Comparison of ENCODE assay signal across 16 cellular contexts in the genomic region with DNA sequence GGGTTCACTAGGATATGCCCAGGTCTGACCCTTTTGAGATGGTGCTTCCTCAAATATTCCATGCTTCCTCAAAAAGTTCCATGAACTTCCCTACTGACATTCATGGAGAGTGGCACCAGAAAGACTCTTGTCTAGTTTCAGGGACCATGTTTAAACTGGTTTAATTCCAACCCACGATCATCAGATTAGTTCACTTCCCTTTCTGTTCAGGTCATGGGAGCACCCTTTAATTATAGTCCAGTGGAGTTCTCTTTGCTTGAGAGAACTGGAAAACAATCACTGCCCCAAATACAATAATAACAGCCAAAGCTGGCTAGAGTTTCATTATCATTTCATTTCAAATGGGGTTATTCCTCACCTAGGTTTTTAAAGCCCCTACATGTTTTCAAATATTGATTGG.
"Had no signal": no experiment of that assay in that cellular context is flagged by ENCODE, and none has a peak within 500 bp of the region (broad histone marks: within the 10 kb centered on the region; RNA-seq: fewer than 3 reads in every experiment).

No MANE protein-coding gene starts in this region.

- H3K9me3 ChIP-seq: gastrocnemius medialis, suprapubic skin had no signal

- H3K4me3 ChIP-seq: cardiac muscle cell, gastrocnemius medialis, hepatocyte, lung, suprapubic skin had no signal

- H3K27ac ChIP-seq: cardiac muscle cell, gastrocnemius medialis, hepatocyte, suprapubic skin, VCaP had no signal

- H3K4me1 ChIP-seq: suprapubic skin had no signal

- H3K27me3 ChIP-seq: cardiac muscle cell, gastrocnemius medialis, hepatocyte, suprapubic skin had no signal

- DNase-seq: activated CD4-positive, alpha-beta memory T cell treated with anti-CD3 and anti-CD28 coated beads for 36 hours; activated CD8-positive, alpha-beta memory T cell treated with anti-CD3 and anti-CD28 coated beads, Interleukin-2, amount 10 ng/mL, durations not matched to agents 7 days and 5 days; activated naive CD4-positive, alpha-beta T cell treated with anti-CD3 and anti-CD28 coated beads, Interleukin-2, amount 50 U/mL, for 16 hours; activated T-cell treated with anti-CD3 and anti-CD28 coated beads, Interleukin-2, amount 50 U/mL, for 1 hour; erythroblast; gastrocnemius medialis; islet precursor cell; naive thymus-derived CD4-positive, alpha-beta T cell; posterior cingulate gyrus; stimulated activated CD4-positive, alpha-beta T cell treated with anti-CD3 and anti-CD28 coated beads, Interleukin-4, amount 100 ng/mL, for 1 hour; stimulated activated naive CD4-positive, alpha-beta T cell had no signal

- H3K36me3 ChIP-seq: cardiac muscle cell, gastrocnemius medialis, suprapubic skin had no signal
